8 cellular contexts compared by ENCODE assay signal in the genomic region with DNA sequence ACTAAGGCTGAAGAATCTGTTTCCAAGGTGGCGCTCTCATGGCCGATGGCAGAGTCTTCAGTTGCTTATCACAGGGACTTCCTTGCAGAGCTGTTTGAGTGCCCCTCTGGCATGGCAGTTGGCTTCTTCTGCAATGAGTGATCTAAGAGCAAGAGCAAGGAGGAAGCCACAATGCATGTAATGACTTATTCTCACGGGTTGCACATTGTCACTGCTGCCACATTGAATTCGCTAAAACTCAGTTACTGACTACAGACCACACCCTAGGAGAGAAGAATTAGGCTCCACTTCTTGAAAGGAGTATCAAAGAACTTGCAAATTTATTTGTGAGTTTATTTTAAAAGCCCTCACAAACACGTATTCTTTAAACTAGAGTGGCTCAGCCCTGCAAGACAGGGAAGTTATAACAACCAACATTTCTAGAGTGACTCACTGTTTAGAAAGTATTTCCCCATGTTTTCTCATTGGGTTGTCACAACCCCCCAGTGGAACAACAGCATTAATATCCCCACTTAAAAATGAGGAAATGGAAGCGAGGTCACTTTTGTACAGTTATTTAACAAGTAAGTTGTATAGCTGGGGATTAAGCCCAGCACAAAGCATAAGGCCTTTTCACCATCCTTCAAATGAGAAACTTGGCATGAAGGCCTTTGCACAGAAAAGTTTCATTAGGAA. TPM values are rescaled to one million over a fixed set of nuclear protein-coding genes. Genes with fewer than 3 reads are reported as not detected.
A peak's percentile ranks its signal among the peaks of the same experiment; 100 is the strongest.
DNase-seq lines count a peak whose midpoint lies in the region; ATAC-seq, FAIRE-seq and TF ChIP-seq lines count a peak whose summit lies in the region.

No MANE protein-coding gene starts in this region.

- DNase-seq in HT-29 (ENCODE audit: low spot score), result peak; percentile 25
- DNase-seq in amniotic epithelial cell (ENCODE audit: low read depth), result peak; percentile 56
- DNase-seq in putamen (ENCODE audit: low spot score), result peak; percentile 3
- DNase-seq in D721Med (ENCODE audit: insufficient read length, low spot score), result no peak
- no peak for DNase-seq in islet precursor cell
- no peak for DNase-seq in 8988T

- ATAC-seq in GM18498 (IDR thresholded peaks at IDR 0.05; ENCODE audit: unreplicated experiment) (peak; percentile 86), GM21529 (IDR thresholded peaks at IDR 0.05; ENCODE audit: unreplicated experiment) (peak; percentile 81)

- FAIRE-seq in D721Med (lab: Jason Lieb, UNC), result no peak

- TF ChIP-seq CTCF in D721Med (IDR thresholded peaks at IDR 0.05; ENCODE audit: insufficient read depth, missing control alignments), result no peak

RNA-seq across cellular contexts. Expression of a gene that starts 32.4 kb away (rescaled TPM):
- 17.8 and 23.8 TPM in 2 replicates for total RNA-seq in HT-29 (2014; rRNA removed; shearing (Covaris generic))

Comparison
In these comparisons a context has a peak if more than half of its experiments do, and no peak if none do; other contexts are left out.
1. DNase-seq: peak in HT-29 (single experiment), amniotic epithelial cell (single experiment) and putamen (single experiment); none in D721Med (single experiment), islet precursor cell (single experiment) and 8988T (single experiment).